Comparison of ENCODE assay signal across 1 cellular context in the genomic region with DNA sequence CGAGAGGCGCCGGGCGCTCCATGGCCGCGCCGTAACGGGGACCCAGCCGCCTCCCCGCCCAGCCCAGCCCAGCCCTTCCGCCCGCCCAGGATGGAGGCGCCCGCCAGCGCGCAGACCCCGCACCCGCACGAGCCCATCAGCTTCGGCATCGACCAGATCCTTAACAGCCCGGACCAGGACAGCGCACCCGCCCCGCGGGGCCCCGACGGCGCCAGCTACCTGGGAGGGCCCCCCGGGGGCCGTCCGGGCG.
TF ChIP-seq lines count a peak whose summit lies in the region.

No MANE protein-coding gene starts in this region.

TF ChIP-seq in SK-N-SH, 30 proteins besides CTCF, POLR2A, EP300 and RAD21:
- TF ChIP-seq, protein P1, sequence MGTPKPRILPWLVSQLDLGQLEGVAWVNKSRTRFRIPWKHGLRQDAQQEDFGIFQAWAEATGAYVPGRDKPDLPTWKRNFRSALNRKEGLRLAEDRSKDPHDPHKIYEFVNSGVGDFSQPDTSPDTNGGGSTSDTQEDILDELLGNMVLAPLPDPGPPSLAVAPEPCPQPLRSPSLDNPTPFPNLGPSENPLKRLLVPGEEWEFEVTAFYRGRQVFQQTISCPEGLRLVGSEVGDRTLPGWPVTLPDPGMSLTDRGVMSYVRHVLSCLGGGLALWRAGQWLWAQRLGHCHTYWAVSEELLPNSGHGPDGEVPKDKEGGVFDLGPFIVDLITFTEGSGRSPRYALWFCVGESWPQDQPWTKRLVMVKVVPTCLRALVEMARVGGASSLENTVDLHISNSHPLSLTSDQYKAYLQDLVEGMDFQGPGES (IDR thresholded peaks at IDR 0.05; ENCODE audit: low read depth, low read length), result no peak
- TF ChIP-seq, protein P2, sequence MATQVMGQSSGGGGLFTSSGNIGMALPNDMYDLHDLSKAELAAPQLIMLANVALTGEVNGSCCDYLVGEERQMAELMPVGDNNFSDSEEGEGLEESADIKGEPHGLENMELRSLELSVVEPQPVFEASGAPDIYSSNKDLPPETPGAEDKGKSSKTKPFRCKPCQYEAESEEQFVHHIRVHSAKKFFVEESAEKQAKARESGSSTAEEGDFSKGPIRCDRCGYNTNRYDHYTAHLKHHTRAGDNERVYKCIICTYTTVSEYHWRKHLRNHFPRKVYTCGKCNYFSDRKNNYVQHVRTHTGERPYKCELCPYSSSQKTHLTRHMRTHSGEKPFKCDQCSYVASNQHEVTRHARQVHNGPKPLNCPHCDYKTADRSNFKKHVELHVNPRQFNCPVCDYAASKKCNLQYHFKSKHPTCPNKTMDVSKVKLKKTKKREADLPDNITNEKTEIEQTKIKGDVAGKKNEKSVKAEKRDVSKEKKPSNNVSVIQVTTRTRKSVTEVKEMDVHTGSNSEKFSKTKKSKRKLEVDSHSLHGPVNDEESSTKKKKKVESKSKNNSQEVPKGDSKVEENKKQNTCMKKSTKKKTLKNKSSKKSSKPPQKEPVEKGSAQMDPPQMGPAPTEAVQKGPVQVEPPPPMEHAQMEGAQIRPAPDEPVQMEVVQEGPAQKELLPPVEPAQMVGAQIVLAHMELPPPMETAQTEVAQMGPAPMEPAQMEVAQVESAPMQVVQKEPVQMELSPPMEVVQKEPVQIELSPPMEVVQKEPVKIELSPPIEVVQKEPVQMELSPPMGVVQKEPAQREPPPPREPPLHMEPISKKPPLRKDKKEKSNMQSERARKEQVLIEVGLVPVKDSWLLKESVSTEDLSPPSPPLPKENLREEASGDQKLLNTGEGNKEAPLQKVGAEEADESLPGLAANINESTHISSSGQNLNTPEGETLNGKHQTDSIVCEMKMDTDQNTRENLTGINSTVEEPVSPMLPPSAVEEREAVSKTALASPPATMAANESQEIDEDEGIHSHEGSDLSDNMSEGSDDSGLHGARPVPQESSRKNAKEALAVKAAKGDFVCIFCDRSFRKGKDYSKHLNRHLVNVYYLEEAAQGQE (IDR thresholded peaks at IDR 0.05; ENCODE audit: low read depth, low read length), result no peak
- TF ChIP-seq, protein P3, sequence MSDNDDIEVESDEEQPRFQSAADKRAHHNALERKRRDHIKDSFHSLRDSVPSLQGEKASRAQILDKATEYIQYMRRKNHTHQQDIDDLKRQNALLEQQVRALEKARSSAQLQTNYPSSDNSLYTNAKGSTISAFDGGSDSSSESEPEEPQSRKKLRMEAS (IDR thresholded peaks at IDR 0.05; ENCODE audit: low read depth), result no peak
- TF ChIP-seq MXI1 (IDR thresholded peaks at IDR 0.05; ENCODE audit: low read depth, low read length), result no peak
- no peak for TF ChIP-seq MEF2A (IDR thresholded peaks at IDR 0.05; ENCODE audit: borderline replicate concordance, low read depth)
- TF ChIP-seq, protein P4, sequence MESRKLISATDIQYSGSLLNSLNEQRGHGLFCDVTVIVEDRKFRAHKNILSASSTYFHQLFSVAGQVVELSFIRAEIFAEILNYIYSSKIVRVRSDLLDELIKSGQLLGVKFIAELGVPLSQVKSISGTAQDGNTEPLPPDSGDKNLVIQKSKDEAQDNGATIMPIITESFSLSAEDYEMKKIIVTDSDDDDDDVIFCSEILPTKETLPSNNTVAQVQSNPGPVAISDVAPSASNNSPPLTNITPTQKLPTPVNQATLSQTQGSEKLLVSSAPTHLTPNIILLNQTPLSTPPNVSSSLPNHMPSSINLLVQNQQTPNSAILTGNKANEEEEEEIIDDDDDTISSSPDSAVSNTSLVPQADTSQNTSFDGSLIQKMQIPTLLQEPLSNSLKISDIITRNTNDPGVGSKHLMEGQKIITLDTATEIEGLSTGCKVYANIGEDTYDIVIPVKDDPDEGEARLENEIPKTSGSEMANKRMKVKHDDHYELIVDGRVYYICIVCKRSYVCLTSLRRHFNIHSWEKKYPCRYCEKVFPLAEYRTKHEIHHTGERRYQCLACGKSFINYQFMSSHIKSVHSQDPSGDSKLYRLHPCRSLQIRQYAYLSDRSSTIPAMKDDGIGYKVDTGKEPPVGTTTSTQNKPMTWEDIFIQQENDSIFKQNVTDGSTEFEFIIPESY (IDR thresholded peaks at IDR 0.05; ENCODE audit: borderline replicate concordance, low read depth), result no peak
- TF ChIP-seq SMC3 (IDR thresholded peaks at IDR 0.05; ENCODE audit: low read depth, low read length), result no peak
- no peak for TF ChIP-seq FOXM1 (IDR thresholded peaks at IDR 0.05; ENCODE audit: low read depth)
- no peak for TF ChIP-seq NFIC (IDR thresholded peaks at IDR 0.05; ENCODE audit: borderline replicate concordance)
TF ChIP-seq in SK-N-SH: peak in this region for 0.
